14 cellular contexts compared by ENCODE assay signal in genomic region chr4:142402156-142402555, GRCh38.
DNase-seq lines count a peak whose midpoint lies in the region; ATAC-seq and TF ChIP-seq lines count a peak whose summit lies in the region.
"Had no signal": no experiment of that assay in that cellular context is flagged by ENCODE, and none has a peak within 500 bp of the region (broad histone marks: within the 10 kb centered on the region; RNA-seq: fewer than 3 reads in every experiment).

No MANE protein-coding gene starts in this region.

- H3K9me3 Mint-ChIP-seq in T-helper 1 cell treated with Interleukin-12 subunit alpha and Interleukin-12 subunit beta and Interleukin-4 antibody, amounts not matched to agents 30 μg/mL and 1 μg/mL, for 36 hours: no peaks in the 10 kb centered on the region
- H3K9me3 Mint-ChIP-seq in endodermal cell: no peaks in the 10 kb centered on the region

- H3K9me3 ChIP-seq in endodermal cell (ENCODE audit: control insufficient read depth, low read length): no peaks in the 10 kb centered on the region
- H3K9me3 ChIP-seq: stomach had no signal

- no peak for DNase-seq in T-helper 1 cell
- DNase-seq in RPMI7951 (ENCODE audit: low read depth): peak; percentile 34
- DNase-seq in endodermal cell: no peak
- no peak for DNase-seq in retinal pigment epithelial cell (ENCODE audit: low read depth)
- no peak for DNase-seq in NCI-H526 treated with DMSO at 0.1 percent for 48 hours (lab: John Stamatoyannopoulos, UW)
- no peak for DNase-seq in AML-193 (lab: John Stamatoyannopoulos, UW)
- DNase-seq: 8988T; central memory CD4-positive, alpha-beta T cell; GDM1; Karpas-422; SIG-M5; stomach had no signal

- H3K4me3 Mint-ChIP-seq in T-helper 1 cell treated with Interleukin-12 subunit alpha and Interleukin-12 subunit beta and Interleukin-4 antibody, amounts not matched to agents 30 μg/mL and 1 μg/mL, for 36 hours: peak overlapping the region; percentile 82
- no peak overlapping the region for H3K4me3 Mint-ChIP-seq in endodermal cell

- H3K9ac ChIP-seq in endodermal cell (ENCODE audit: extremely low read depth, low read length, poor library complexity, severe bottlenecking): no peak overlapping the region

- H3K36me3 Mint-ChIP-seq in T-helper 1 cell treated with Interleukin-12 subunit alpha and Interleukin-12 subunit beta and Interleukin-4 antibody, amounts not matched to agents 30 μg/mL and 1 μg/mL, for 36 hours (ENCODE audit: low read depth): peaks cover 11% of the 10 kb centered on the region
- H3K36me3 Mint-ChIP-seq in endodermal cell (ENCODE audit: low read depth): no peaks in the 10 kb centered on the region

- H3K27me3 Mint-ChIP-seq in T-helper 1 cell treated with Interleukin-12 subunit alpha and Interleukin-12 subunit beta and Interleukin-4 antibody, amounts not matched to agents 30 μg/mL and 1 μg/mL, for 36 hours (ENCODE audit: low read depth): no peaks in the 10 kb centered on the region
- no peaks in the 10 kb centered on the region for H3K27me3 Mint-ChIP-seq in endodermal cell (ENCODE audit: insufficient read depth)

- H3K27me3 ChIP-seq in endodermal cell (ENCODE audit: control insufficient read depth, insufficient read depth, low read length, poor library complexity, severe bottlenecking): no peaks in the 10 kb centered on the region
- H3K27me3 ChIP-seq: stomach had no signal

- peaks cover 8% of the 10 kb centered on the region for H3K4me1 ChIP-seq in endodermal cell (ENCODE audit: control insufficient read depth, insufficient read depth, low read length)

- H3K27ac ChIP-seq in endodermal cell (ENCODE audit: low read depth, low read length): peak overlapping the region; percentile 21

- no peaks in the 10 kb centered on the region for H3K36me3 ChIP-seq in endodermal cell (ENCODE audit: control insufficient read depth, insufficient read depth, low read length)
- H3K36me3 ChIP-seq: stomach had no signal

- peak overlapping the region; percentile 82 for H3K27ac Mint-ChIP-seq in T-helper 1 cell treated with Interleukin-12 subunit alpha and Interleukin-12 subunit beta and Interleukin-4 antibody, amounts not matched to agents 30 μg/mL and 1 μg/mL, for 36 hours
- H3K27ac Mint-ChIP-seq in endodermal cell: peak overlapping the region; percentile 9

- TF ChIP-seq CTCF in endodermal cell (conservative IDR thresholded peaks at IDR 0.05) (no peak), retinal pigment epithelial cell (conservative IDR thresholded peaks at IDR 0.05; ENCODE audit: low read depth, low read length) (no peak)

- no peak for ATAC-seq in GM18502 (IDR thresholded peaks at IDR 0.05; ENCODE audit: poor library complexity, unreplicated experiment)

- peaks cover 60% of the 10 kb centered on the region for H3K4me1 Mint-ChIP-seq in T-helper 1 cell treated with Interleukin-12 subunit alpha and Interleukin-12 subunit beta and Interleukin-4 antibody, amounts not matched to agents 30 μg/mL and 1 μg/mL, for 36 hours (ENCODE audit: low read depth)
- H3K4me1 Mint-ChIP-seq in endodermal cell: peaks cover 31% of the 10 kb centered on the region

- H3K4me3 ChIP-seq in endodermal cell (ENCODE audit: low read length): no peak overlapping the region
- peak overlapping the region; percentile 61 for H3K4me3 ChIP-seq in retinal pigment epithelial cell (ENCODE audit: low read length)
- H3K4me3 ChIP-seq: stomach had no signal

- WGBS in endodermal cell (ENCODE audit: insufficient coverage in 1 of 2, insufficient read length in 1 of 2), 2 experiments: 52% methylated on average over 2 of the region's 2 CpGs; no CpG with 5 or more reads in 1 of the 2 experiments
